8 cellular contexts compared by ENCODE assay signal in the genomic region with DNA sequence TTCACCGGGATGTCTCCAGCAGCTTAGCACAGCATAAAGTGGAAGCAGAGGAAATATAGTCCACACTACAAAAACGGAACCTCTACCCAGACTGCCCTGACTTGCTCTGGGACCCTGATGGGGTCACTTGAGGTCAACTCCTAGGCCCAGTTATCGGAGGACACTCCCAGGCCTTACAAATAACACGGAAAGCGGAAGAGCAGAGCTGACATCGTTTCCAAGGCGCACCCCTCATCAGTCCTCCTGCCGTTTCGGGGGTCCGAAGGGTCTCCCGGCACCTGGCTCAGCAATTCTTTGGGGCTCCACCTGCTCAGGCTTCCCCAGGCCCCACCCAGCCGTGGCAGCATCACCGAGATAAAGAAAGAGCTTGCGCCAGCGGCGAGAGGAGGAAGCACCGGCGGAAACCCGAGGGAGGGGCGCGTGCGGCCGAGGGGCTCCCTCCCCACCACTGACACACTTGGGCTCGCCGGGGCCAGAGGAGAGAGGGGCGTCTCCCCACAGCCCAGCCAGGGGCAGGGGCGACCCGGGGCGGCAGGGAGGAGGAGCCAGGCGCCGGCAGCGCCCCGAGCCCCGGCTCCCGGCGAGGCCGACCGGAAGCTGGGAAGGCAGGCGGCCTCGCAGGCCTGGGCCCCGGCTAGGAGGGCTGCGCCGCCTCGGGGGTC.
A peak's percentile ranks its signal among the peaks of the same experiment; 100 is the strongest.
DNase-seq lines count a peak whose midpoint lies in the region; ATAC-seq and TF ChIP-seq lines count a peak whose summit lies in the region.

No MANE protein-coding gene starts in this region.

- peak; percentile 18 for ATAC-seq in HG03135 (IDR thresholded peaks at IDR 0.05; ENCODE audit: unreplicated experiment)

- TF ChIP-seq POLR2A in GM10847 (IDR thresholded peaks at IDR 0.05; ENCODE audit: extremely low read depth, insufficient read length) = peak; percentile 18

- H3K4me3 ChIP-seq in iPS-11a (ENCODE audit: low read depth, low read length) (peak overlapping the region; percentile 67), skeletal muscle cell (ENCODE audit: low read depth, low read length) (peak overlapping the region; percentile 96)

- peak; percentile 55 for DNase-seq in T-helper 22 cell (ENCODE audit: low read depth)
- DNase-seq in astrocyte of the hippocampus (ENCODE audit: low read depth, low spot score) = peak; percentile 54
- DNase-seq in skeletal muscle cell (ENCODE audit: low read depth) = no peak
- no peak for DNase-seq in NCI-H510A treated with DMSO at 0.1 percent for 48 hours (lab: John Stamatoyannopoulos, UW)
- no peak for DNase-seq in NCI-H1048 (lab: John Stamatoyannopoulos, UW)

Comparison
In these comparisons a context has a peak if more than half of its experiments do, and no peak if none do; other contexts are left out.
1. DNase-seq: peak in T-helper 22 cell (single experiment) and astrocyte of the hippocampus (single experiment); none in skeletal muscle cell (single experiment), NCI-H510A treated with DMSO at 0.1 percent for 48 hours (single experiment) and NCI-H1048 (single experiment).